Comparison of ENCODE assay signal across 31 cellular contexts in genomic region chr11:63180536-63180935, GRCh38. TPM values are rescaled to one million over a fixed set of nuclear protein-coding genes. Genes with fewer than 3 reads are reported as not detected.
"Had no signal": no experiment of that assay in that cellular context is flagged by ENCODE, and none has a peak within 500 bp of the region (broad histone marks: within the 10 kb centered on the region; RNA-seq: fewer than 3 reads in every experiment).

No MANE protein-coding gene starts in this region.

- ATAC-seq: foreskin keratinocyte; gastroesophageal sphincter; heart left ventricle; left ventricle myocardium superior; lower lobe of right lung; natural killer cell; psoas muscle; right cardiac atrium; stimulated activated memory B cell treated with anti-CD40 and anti-IgM and Interleukin-4, amounts not matched to agents 10 μg/mL and 1 μg/mL and 100 μg/mL, for 72 hours; stimulated activated naive CD8-positive, alpha-beta T cell treated with anti-CD3 and anti-CD28 coated beads, Interleukin-15, Interleukin-2, amounts not matched to agents 100 U/mL and 50 U/mL, for 24 hours had no signal

- H3K27ac ChIP-seq: coronary artery, esophagus muscularis mucosa, foreskin keratinocyte, gastroesophageal sphincter, heart left ventricle, hepatocyte, lower lobe of right lung, ovary, psoas muscle, skin epidermis, spleen, testis, tibial artery had no signal

- H3K27ac Mint-ChIP-seq: natural killer cell; stimulated activated memory B cell treated with anti-CD40 and anti-IgM and Interleukin-4, amounts not matched to agents 10 μg/mL and 1 μg/mL and 100 μg/mL, for 72 hours; type B pancreatic cell had no signal

- H3K79me2 ChIP-seq: hepatocyte had no signal

- H3K27me3 ChIP-seq: esophagus muscularis mucosa, gastroesophageal sphincter, ovary, testis, tibial artery had no signal

- H3K4me3 Mint-ChIP-seq: natural killer cell; neural crest cell; stimulated activated memory B cell treated with anti-CD40 and anti-IgM and Interleukin-4, amounts not matched to agents 10 μg/mL and 1 μg/mL and 100 μg/mL, for 72 hours; type B pancreatic cell had no signal

- H3K4me1 ChIP-seq: esophagus muscularis mucosa, foreskin keratinocyte, gastroesophageal sphincter, heart left ventricle, lower lobe of right lung, psoas muscle, spleen, testis, tibial artery had no signal

- H3K36me3 ChIP-seq: esophagus muscularis mucosa, gastroesophageal sphincter, heart left ventricle, lower lobe of right lung, ovary, spleen, tibial artery had no signal

- H3K9me3 ChIP-seq: ovary, psoas muscle had no signal

- H3K36me3 Mint-ChIP-seq: stimulated activated memory B cell treated with anti-CD40 and anti-IgM and Interleukin-4, amounts not matched to agents 10 μg/mL and 1 μg/mL and 100 μg/mL, for 72 hours; type B pancreatic cell had no signal

- H3K9me3 Mint-ChIP-seq: neural crest cell had no signal

- H3K27me3 Mint-ChIP-seq: type B pancreatic cell had no signal

- H3K4me2 ChIP-seq: hepatocyte had no signal

- H2AFZ ChIP-seq: hepatocyte had no signal

- H3K4me3 ChIP-seq: coronary artery, esophagus muscularis mucosa, gastroesophageal sphincter, heart left ventricle, hepatocyte, lower lobe of right lung, ovary, psoas muscle, skin epidermis, spleen, testis, tibial artery had no signal

- DNase-seq: dermis blood vessel endothelial cell; effector memory CD4-positive, alpha-beta T cell; foreskin keratinocyte; heart left ventricle; left ventricle myocardium superior; lower lobe of right lung; natural killer cell; ovary; posterior cingulate gyrus; psoas muscle; right cardiac atrium; spleen; stimulated activated CD4-positive, alpha-beta T cell treated with anti-CD3 and anti-CD28 coated beads, Interleukin-4, amount 100 ng/mL, for 4 hours; stimulated activated naive CD8-positive, alpha-beta T cell treated with anti-CD3 and anti-CD28 coated beads, Interleukin-15, Interleukin-2, amounts not matched to agents 100 U/mL and 50 U/mL, for 24 hours; substantia nigra; testis; tibial artery had no signal

- H3K4me1 Mint-ChIP-seq: natural killer cell; stimulated activated memory B cell treated with anti-CD40 and anti-IgM and Interleukin-4, amounts not matched to agents 10 μg/mL and 1 μg/mL and 100 μg/mL, for 72 hours had no signal

RNA-seq across cellular contexts. Expression of gene SLC22A24, which starts 36.5 kb away (rescaled TPM):
- total RNA-seq: dermis blood vessel endothelial cell, endothelial cell of umbilical vein, epithelial cell of proximal tubule, esophagus muscularis mucosa, fibroblast of lung, foreskin keratinocyte, gastroesophageal sphincter, heart left ventricle, left ventricle myocardium superior, lower lobe of right lung, mononuclear cell, natural killer cell, neural crest cell, ovary, psoas muscle, renal cortical epithelial cell, right cardiac atrium, spleen, testis had no signal
- polyA plus RNA-seq: endothelial cell of umbilical vein, fibroblast of lung, foreskin keratinocyte, heart left ventricle, hepatocyte, keratinocyte, ovary, psoas muscle, right cardiac atrium, spleen had no signal
